Comparison of ENCODE assay signal across 19 cellular contexts in genomic region chr5:143006511-143006910, GRCh38.
A peak's percentile ranks its signal among the peaks of the same experiment; 100 is the strongest.
DNase-seq lines count a peak whose midpoint lies in the region; ATAC-seq and TF ChIP-seq lines count a peak whose summit lies in the region.
"Had no signal": no experiment of that assay in that cellular context is flagged by ENCODE, and none has a peak within 500 bp of the region (broad histone marks: within the 10 kb centered on the region; RNA-seq: fewer than 3 reads in every experiment).

No MANE protein-coding gene starts in this region.

- no peak for DNase-seq in CD8-positive, alpha-beta memory T cell
- no peak for DNase-seq in activated CD8-positive, alpha-beta T cell treated with anti-CD3 and anti-CD28 coated beads, Interleukin-2, amount 10 ng/mL, durations not matched to agents 7 days and 5 days
- DNase-seq in globus pallidus (ENCODE audit: low spot score) = peak; percentile 33
- DNase-seq in gastrocnemius medialis = peak; percentile 33 to 52
- no peak for DNase-seq in NOMO-1 (lab: John Stamatoyannopoulos, UW; ENCODE audit: unreplicated experiment in 2 of 2)
- DNase-seq in activated T-helper 2 cell treated with anti-CD3 and anti-CD28 coated beads, Interferon-gamma antibody, Interleukin-2, Interleukin-4, amounts not matched to agents 10 μg/mL and 5 μg/mL and 100 μg/mL, durations not matched to agents 14 hours and 24 hours and 36 hours (ENCODE audit: low spot score) = no peak
- DNase-seq: DMS79, erythroblast, NCI-H1105, NCI-H226, SK-N-SH, trophoblast cell had no signal

- no peak overlapping the region for H3K4me3 Mint-ChIP-seq in CD8-positive, alpha-beta memory T cell
- no peak overlapping the region for H3K4me3 Mint-ChIP-seq in activated CD8-positive, alpha-beta T cell treated with anti-CD3 and anti-CD28 coated beads, Interleukin-2, amount 10 ng/mL, durations not matched to agents 7 days and 5 days
- no peak overlapping the region for H3K4me3 Mint-ChIP-seq in activated T-helper 2 cell treated with anti-CD3 and anti-CD28 coated beads, Interferon-gamma antibody, Interleukin-2, Interleukin-4, amounts not matched to agents 10 μg/mL and 5 μg/mL and 100 μg/mL, durations not matched to agents 14 hours and 24 hours and 36 hours (ENCODE audit: low read depth)
- H3K4me3 Mint-ChIP-seq: B cell had no signal

- no peaks in the 10 kb centered on the region for H3K36me3 ChIP-seq in CD8-positive, alpha-beta memory T cell (ENCODE audit: insufficient read depth, low read length)
- H3K36me3 ChIP-seq in gastrocnemius medialis = no peaks in the 10 kb centered on the region

- intact Hi-C loops in gastrocnemius medialis (cut with DNase I; ENCODE audit: low total_unique reads) = loop anchor here (10.0 kb wide), 1 partner anchor 262 kb away; no protein-coding TSS in a partner anchor
- intact Hi-C loops in activated T-helper 2 cell treated with anti-CD3 and anti-CD28 coated beads, Interferon-gamma antibody, Interleukin-2, Interleukin-4, amounts not matched to agents 10 μg/mL and 5 μg/mL and 100 μg/mL, durations not matched to agents 14 hours and 24 hours and 36 hours (cut with micrococcal nuclease) = loop anchor here (5.0 to 10.0 kb wide), 5 partner anchors 182 to 1166 kb away; partner anchors contain the start of genes KCTD16 and YIPF5

- peaks cover 82 to 93% (median 87%) of the 10 kb centered on the region in 3 donors for H3K4me1 Mint-ChIP-seq in CD8-positive, alpha-beta memory T cell
- peaks cover 96% of the 10 kb centered on the region for H3K4me1 Mint-ChIP-seq in activated CD8-positive, alpha-beta T cell treated with anti-CD3 and anti-CD28 coated beads, Interleukin-2, amount 10 ng/mL, durations not matched to agents 7 days and 5 days (ENCODE audit: low read depth)
- H3K4me1 Mint-ChIP-seq in activated T-helper 2 cell treated with anti-CD3 and anti-CD28 coated beads, Interferon-gamma antibody, Interleukin-2, Interleukin-4, amounts not matched to agents 10 μg/mL and 5 μg/mL and 100 μg/mL, durations not matched to agents 14 hours and 24 hours and 36 hours (ENCODE audit: low read depth) = peaks cover 86% of the 10 kb centered on the region

- in situ Hi-C loops in gastrocnemius medialis (cut with MboI; ENCODE audit: low sequenced_read_pairs in 4 of 4) = loop anchor here (10.0 to 25.0 kb wide), 3 partner anchors 398 to 818 kb away; partner anchors contain the start of gene NR3C1 (in 2 of the 4)

- peak overlapping the region; percentile 25 to 100 (median 97) for H3K27ac Mint-ChIP-seq in CD8-positive, alpha-beta memory T cell
- peak overlapping the region; percentile 21 for H3K27ac Mint-ChIP-seq in activated CD8-positive, alpha-beta T cell treated with anti-CD3 and anti-CD28 coated beads, Interleukin-2, amount 10 ng/mL, durations not matched to agents 7 days and 5 days
- no peak overlapping the region for H3K27ac Mint-ChIP-seq in activated T-helper 2 cell treated with anti-CD3 and anti-CD28 coated beads, Interferon-gamma antibody, Interleukin-2, Interleukin-4, amounts not matched to agents 10 μg/mL and 5 μg/mL and 100 μg/mL, durations not matched to agents 14 hours and 24 hours and 36 hours
- H3K27ac Mint-ChIP-seq: B cell had no signal

- TF ChIP-seq CTCF in gastrocnemius medialis (IDR thresholded peaks at IDR 0.05 in 4 of 5, conservative IDR thresholded peaks at IDR 0.05 in 1 of 5) = no peak

- no peak overlapping the region for H3K27ac ChIP-seq in CD8-positive, alpha-beta memory T cell (ENCODE audit: low read depth, low read length)
- peak overlapping the region; percentile 32 to 68 (median 54) for H3K27ac ChIP-seq in gastrocnemius medialis
- H3K27ac ChIP-seq: VCaP had no signal

- H3K27me3 ChIP-seq in CD8-positive, alpha-beta memory T cell (ENCODE audit: insufficient read depth, low read length, poor library complexity, severe bottlenecking) = no peaks in the 10 kb centered on the region
- no peaks in the 10 kb centered on the region for H3K27me3 ChIP-seq in gastrocnemius medialis

- H3K9me3 Mint-ChIP-seq in CD8-positive, alpha-beta memory T cell = no peaks in the 10 kb centered on the region
- no peaks in the 10 kb centered on the region for H3K9me3 Mint-ChIP-seq in activated CD8-positive, alpha-beta T cell treated with anti-CD3 and anti-CD28 coated beads, Interleukin-2, amount 10 ng/mL, durations not matched to agents 7 days and 5 days (ENCODE audit: insufficient read depth)
- H3K9me3 Mint-ChIP-seq in activated T-helper 2 cell treated with anti-CD3 and anti-CD28 coated beads, Interferon-gamma antibody, Interleukin-2, Interleukin-4, amounts not matched to agents 10 μg/mL and 5 μg/mL and 100 μg/mL, durations not matched to agents 14 hours and 24 hours and 36 hours = no peaks in the 10 kb centered on the region
- H3K9me3 Mint-ChIP-seq: activated naive CD4-positive, alpha-beta T cell treated with anti-CD3 and anti-CD28 coated beads, Interleukin-2, amount 50 U/mL, for 72 hours had no signal

- peaks cover 0 to 2% (median under 1%) of the 10 kb centered on the region in 3 donors for H3K36me3 Mint-ChIP-seq in CD8-positive, alpha-beta memory T cell
- H3K36me3 Mint-ChIP-seq in activated CD8-positive, alpha-beta T cell treated with anti-CD3 and anti-CD28 coated beads, Interleukin-2, amount 10 ng/mL, durations not matched to agents 7 days and 5 days (ENCODE audit: low read depth) = peaks cover 41% of the 10 kb centered on the region
- peaks cover 13% of the 10 kb centered on the region for H3K36me3 Mint-ChIP-seq in activated T-helper 2 cell treated with anti-CD3 and anti-CD28 coated beads, Interferon-gamma antibody, Interleukin-2, Interleukin-4, amounts not matched to agents 10 μg/mL and 5 μg/mL and 100 μg/mL, durations not matched to agents 14 hours and 24 hours and 36 hours (ENCODE audit: low read depth)

- H3K9me3 ChIP-seq in CD8-positive, alpha-beta memory T cell (ENCODE audit: low read length) = no peaks in the 10 kb centered on the region
- no peaks in the 10 kb centered on the region for H3K9me3 ChIP-seq in gastrocnemius medialis
- H3K9me3 ChIP-seq: SK-N-SH had no signal

- POLR2A ChIA-PET in CD8-positive, alpha-beta memory T cell (lab: Charles Lee) = no interaction called here
- POLR2A ChIA-PET in activated CD8-positive, alpha-beta T cell treated with anti-CD3 and anti-CD28 coated beads, Interleukin-2, amount 10 ng/mL, durations not matched to agents 7 days and 5 days (lab: Charles Lee) = no interaction called here

- peaks cover 68% of the 10 kb centered on the region for H3K4me1 ChIP-seq in CD8-positive, alpha-beta memory T cell (ENCODE audit: insufficient read depth, low read length)
- peaks cover 41 to 49% of the 10 kb centered on the region in 2 donors for H3K4me1 ChIP-seq in gastrocnemius medialis

- TF ChIP-seq POLR2A in gastrocnemius medialis (IDR thresholded peaks at IDR 0.05) = no peak

- no peak overlapping the region for H3K4me3 ChIP-seq in CD8-positive, alpha-beta memory T cell (ENCODE audit: low read length)
- no peak overlapping the region for H3K4me3 ChIP-seq in gastrocnemius medialis
- H3K4me3 ChIP-seq: smooth muscle cell had no signal

- ATAC-seq in activated CD8-positive, alpha-beta T cell treated with anti-CD3 and anti-CD28 coated beads, Interleukin-2, amount 10 ng/mL, durations not matched to agents 7 days and 5 days = no peak
- ATAC-seq in gastrocnemius medialis (peak in 1 of 2 donors; percentile 45), HG02678 (IDR thresholded peaks at IDR 0.05; ENCODE audit: unreplicated experiment) (no peak), HG02884 (IDR thresholded peaks at IDR 0.05; ENCODE audit: unreplicated experiment) (no peak)
- ATAC-seq: activated naive CD4-positive, alpha-beta T cell treated with anti-CD3 and anti-CD28 coated beads, Interleukin-2, amount 50 U/mL, for 72 hours; HepG2 had no signal

- H3K27me3 Mint-ChIP-seq in CD8-positive, alpha-beta memory T cell = peaks cover 0 to 3% of the 10 kb centered on the region in 2 donors
- no peaks in the 10 kb centered on the region for H3K27me3 Mint-ChIP-seq in activated CD8-positive, alpha-beta T cell treated with anti-CD3 and anti-CD28 coated beads, Interleukin-2, amount 10 ng/mL, durations not matched to agents 7 days and 5 days (ENCODE audit: low read depth)
- no peaks in the 10 kb centered on the region for H3K27me3 Mint-ChIP-seq in activated T-helper 2 cell treated with anti-CD3 and anti-CD28 coated beads, Interferon-gamma antibody, Interleukin-2, Interleukin-4, amounts not matched to agents 10 μg/mL and 5 μg/mL and 100 μg/mL, durations not matched to agents 14 hours and 24 hours and 36 hours (ENCODE audit: low read depth)
- H3K27me3 Mint-ChIP-seq: B cell had no signal

- CTCF ChIA-PET in CD8-positive, alpha-beta memory T cell (lab: Charles Lee) = interaction anchor here (1.5 kb wide), 1 partner anchor 85 kb away, joined by 3 read pairs; no protein-coding TSS in a partner anchor
- CTCF ChIA-PET in activated CD8-positive, alpha-beta T cell treated with anti-CD3 and anti-CD28 coated beads, Interleukin-2, amount 10 ng/mL, durations not matched to agents 7 days and 5 days (lab: Charles Lee) = interaction anchor here (1.0 kb wide), 2 partner anchors 85 to 397 kb away, joined by 3 to 4 read pairs; partner anchors contain the start of gene NR3C1

Comparison
In these comparisons a context has a peak if more than half of its experiments do, and no peak if none do; other contexts are left out.
1. DNase-seq: peak in globus pallidus (single experiment) and gastrocnemius medialis (2 of 2); none in CD8-positive, alpha-beta memory T cell (0 of 5), activated CD8-positive, alpha-beta T cell treated with anti-CD3 and anti-CD28 coated beads, Interleukin-2, amount 10 ng/mL, durations not matched to agents 7 days and 5 days (single experiment), NOMO-1 (0 of 2) and activated T-helper 2 cell treated with anti-CD3 and anti-CD28 coated beads, Interferon-gamma antibody, Interleukin-2, Interleukin-4, amounts not matched to agents 10 μg/mL and 5 μg/mL and 100 μg/mL, durations not matched to agents 14 hours and 24 hours and 36 hours (single experiment).